14 cellular contexts compared by ENCODE assay signal in genomic region chr7:97017197-97018125, GRCh38. TPM values are rescaled to one million over a fixed set of nuclear protein-coding genes. Genes with fewer than 3 reads are reported as not detected.
DNase-seq lines count a peak whose midpoint lies in the region; ATAC-seq and TF ChIP-seq lines count a peak whose summit lies in the region.
"Had no signal": no experiment of that assay in that cellular context is flagged by ENCODE, and none has a peak within 500 bp of the region (broad histone marks: within the 10 kb centered on the region; RNA-seq: fewer than 3 reads in every experiment).

No MANE protein-coding gene starts in this region.

- H3K27ac ChIP-seq in suprapubic skin: no peak overlapping the region
- H3K27ac ChIP-seq in OCI-LY7 (ENCODE audit: low read depth, low read length, poor library complexity, severe bottlenecking): no peak overlapping the region
- H3K27ac ChIP-seq: pancreas, transverse colon had no signal

- H3K9me2 ChIP-seq in OCI-LY7 (ENCODE audit: insufficient read depth, low read length): no peaks in the 10 kb centered on the region

- H3K27me3 Mint-ChIP-seq in activated naive CD4-positive, alpha-beta T cell treated with anti-CD3 and anti-CD28 coated beads, Interleukin-2, amount 50 U/mL, for 24 hours: peaks cover 78% of the 10 kb centered on the region
- H3K27me3 Mint-ChIP-seq in brain (peaks cover 100% of the 10 kb centered on the region), mesothelial cell of epicardium (ENCODE audit: low read depth) (peaks cover 96% of the 10 kb centered on the region)

- no TSS peak for BruUV-seq in OCI-LY7 (replicated peaks; lab: Mats Ljungman, UMichigan)

- CTCF ChIA-PET in OCI-LY7 (lab: Charles Lee; ENCODE audit: unreplicated experiment): no interaction called here

- H3K27me3 ChIP-seq in suprapubic skin: peaks cover 100% of the 10 kb centered on the region

- no peak for TF ChIP-seq CTCF in brain (conservative IDR thresholded peaks at IDR 0.05)
- TF ChIP-seq CTCF in mesothelial cell of epicardium (IDR thresholded peaks at IDR 0.05; ENCODE audit: unreplicated experiment): no peak
- TF ChIP-seq CTCF in suprapubic skin (IDR thresholded peaks at IDR 0.05): no peak
- TF ChIP-seq CTCF in OCI-LY7 (conservative IDR thresholded peaks at IDR 0.05; ENCODE audit: low read length): no peak

- WGBS in suprapubic skin: 30% methylated on average over 37 of the region's 37 CpGs

- peaks cover 20% of the 10 kb centered on the region for H3K4me1 Mint-ChIP-seq in activated naive CD4-positive, alpha-beta T cell treated with anti-CD3 and anti-CD28 coated beads, Interleukin-2, amount 50 U/mL, for 24 hours
- H3K4me1 Mint-ChIP-seq in brain (peaks cover 47% of the 10 kb centered on the region), mesothelial cell of epicardium (peaks cover 71% of the 10 kb centered on the region)

- DNase-seq in activated naive CD4-positive, alpha-beta T cell treated with Interleukin-2 at 50 U/mL for 16 hours: no peak
- no peak for DNase-seq in mesothelial cell of epicardium (ENCODE audit: low spot score in 2 of 2, unreplicated experiment in 2 of 2)
- DNase-seq in suprapubic skin (ENCODE audit: low spot score in 2 of 2): no peak
- DNase-seq in OCI-LY7 (ENCODE audit: low spot score): no peak
- DNase-seq in NCI-H526 treated with DMSO at 0.1 percent for 48 hours (lab: John Stamatoyannopoulos, UW): no peak
- DNase-seq: activated T-cell treated with anti-CD3 and anti-CD28 coated beads, Interleukin-2, amount 50 U/mL, for 72 hours; HFFc6; OCI-M1; transverse colon had no signal

- H4K20me1 ChIP-seq in OCI-LY7 (ENCODE audit: insufficient read depth, low read length): no peaks in the 10 kb centered on the region

- no peak overlapping the region for H3K4me2 ChIP-seq in OCI-LY7 (ENCODE audit: low read length)

- H3K4me3 ChIP-seq in suprapubic skin (peak overlapping the region; percentile 26), OCI-LY7 (ENCODE audit: low read depth, low read length, poor library complexity, severe bottlenecking) (no peak overlapping the region)
- H3K4me3 ChIP-seq: transverse colon had no signal

- H3K9me3 Mint-ChIP-seq in activated naive CD4-positive, alpha-beta T cell treated with anti-CD3 and anti-CD28 coated beads, Interleukin-2, amount 50 U/mL, for 24 hours: peaks cover 5% of the 10 kb centered on the region
- H3K9me3 Mint-ChIP-seq in brain (peaks cover 0 to 25% (median 6%) of the 10 kb centered on the region in 5 experiments), mesothelial cell of epicardium (no peaks in the 10 kb centered on the region)
- H3K9me3 Mint-ChIP-seq: activated T-cell treated with anti-CD3 and anti-CD28 coated beads, Interleukin-2, amount 50 U/mL, for 72 hours had no signal

- H3K9me3 ChIP-seq in suprapubic skin (no peaks in the 10 kb centered on the region), OCI-LY7 (ENCODE audit: low read length) (no peaks in the 10 kb centered on the region)
- H3K9me3 ChIP-seq: pancreas, transverse colon had no signal

- intact Hi-C loops in OCI-LY7 (cut with micrococcal nuclease; ENCODE audit: unreplicated experiment): no loop called here

- no peak for ATAC-seq in GM18520 (IDR thresholded peaks at IDR 0.05; ENCODE audit: unreplicated experiment)

- H3K36me3 Mint-ChIP-seq in activated naive CD4-positive, alpha-beta T cell treated with anti-CD3 and anti-CD28 coated beads, Interleukin-2, amount 50 U/mL, for 24 hours: no peaks in the 10 kb centered on the region
- peaks cover 35% of the 10 kb centered on the region for H3K36me3 Mint-ChIP-seq in brain
- H3K36me3 Mint-ChIP-seq in mesothelial cell of epicardium: peaks cover 7% of the 10 kb centered on the region

- TF ChIP-seq EP300 in suprapubic skin (IDR thresholded peaks at IDR 0.05): no peak

- H3K4me1 ChIP-seq in suprapubic skin (peaks cover 42% of the 10 kb centered on the region), OCI-LY7 (ENCODE audit: insufficient read depth, low read length, poor library complexity, severe bottlenecking) (no peaks in the 10 kb centered on the region)

- TF ChIP-seq POLR2A in suprapubic skin (IDR thresholded peaks at IDR 0.05): no peak

- H3K4me3 Mint-ChIP-seq in activated naive CD4-positive, alpha-beta T cell treated with anti-CD3 and anti-CD28 coated beads, Interleukin-2, amount 50 U/mL, for 24 hours: no peak overlapping the region
- H3K4me3 Mint-ChIP-seq in brain (peak overlapping the region; percentile 59 to 86 (median 76)), mesothelial cell of epicardium (peak overlapping the region; percentile 67)
- H3K4me3 Mint-ChIP-seq: HFFc6 had no signal

- POLR2A ChIA-PET in OCI-LY7 (lab: Charles Lee): interaction anchor here (0.6 kb wide), 1 partner anchor 1210 kb away, joined by 3 read pairs; no protein-coding TSS in a partner anchor

- peak overlapping the region; percentile 15 for H3K27ac Mint-ChIP-seq in activated naive CD4-positive, alpha-beta T cell treated with anti-CD3 and anti-CD28 coated beads, Interleukin-2, amount 50 U/mL, for 24 hours
- H3K27ac Mint-ChIP-seq in brain (peak overlapping the region in 3 of 5 experiments; percentile 3 to 97 (median 90)), mesothelial cell of epicardium (peak overlapping the region; percentile 95)
- H3K27ac Mint-ChIP-seq: activated T-cell treated with anti-CD3 and anti-CD28 coated beads, Interleukin-2, amount 50 U/mL, for 72 hours; HFFc6 had no signal

- no peak overlapping the region for H2AFZ ChIP-seq in OCI-LY7 (ENCODE audit: low read length)

- H3K36me3 ChIP-seq in suprapubic skin (peaks cover 4% of the 10 kb centered on the region), OCI-LY7 (ENCODE audit: insufficient read depth, low read length) (no peaks in the 10 kb centered on the region)
- H3K36me3 ChIP-seq: pancreas, transverse colon had no signal

- no peaks in the 10 kb centered on the region for H3K79me2 ChIP-seq in OCI-LY7 (ENCODE audit: insufficient read depth, low read depth, low read length)

RNA-seq across cellular contexts. Expression of gene DLX5, which starts 7.2 kb away (rescaled TPM):
- polyA plus RNA-seq in brain (ENCODE audit: insufficient read depth, low read depth, low replicate concordance): 8.8 TPM
- total RNA-seq in mesothelial cell of epicardium (33.4 to 36.9 TPM (median 34.3 TPM) in 3 replicates), suprapubic skin (10 to 100 TPM; 14.2 to 39.4 (median 31.5) TPM), OCI-LY7 (2022) (not detected in 2 replicates)
- not detected in 2 replicates for total RNA-seq in OCI-LY7 (2014; rRNA removed; shearing (Covaris generic))
- total RNA-seq: activated T-cell treated with anti-CD3 and anti-CD28 coated beads, Interleukin-2, amount 50 U/mL, for 72 hours; HFFc6; pancreas; transverse colon had no signal

RNA-seq across cellular contexts. Expression of gene DLX6, which starts 12.1 kb away (rescaled TPM):
- 5.5 TPM for polyA plus RNA-seq in brain (ENCODE audit: insufficient read depth, low read depth, low replicate concordance)
- 10.4 to 11.1 TPM (median 10.9 TPM) in 3 replicates for total RNA-seq in mesothelial cell of epicardium
- total RNA-seq in suprapubic skin: 1 to 10 TPM in 3 of 4 donors, under 1 TPM in 1; 0.98 to 3.0 (median 1.1) TPM
- total RNA-seq in OCI-LY7 (2014; rRNA removed; shearing (Covaris generic)): not detected in 2 replicates
- not detected in 2 replicates for total RNA-seq in OCI-LY7 (2022)
- total RNA-seq: activated T-cell treated with anti-CD3 and anti-CD28 coated beads, Interleukin-2, amount 50 U/mL, for 72 hours; HFFc6; pancreas; transverse colon had no signal
- polyA plus RNA-seq: fibroblast of lung had no signal

Comparison
In these comparisons a context has a peak if more than half of its experiments do, and no peak if none do; other contexts are left out.
1. H3K27ac Mint-ChIP-seq: peak in every context shown above with its lines; median percentile 95 in mesothelial cell of epicardium; 90 in brain; 15 in activated naive CD4-positive, alpha-beta T cell treated with anti-CD3 and anti-CD28 coated beads, Interleukin-2, amount 50 U/mL, for 24 hours.
2. RNA of gene DLX5, which starts 7.2 kb away (total RNA-seq): 14.2 to 39.4 TPM in suprapubic skin and 33.4 to 36.9 TPM in mesothelial cell of epicardium; not detected in OCI-LY7; every median in the first group is over 10 times any median in the second.